ENCODE assay signal across 9 cellular contexts in the genomic region with DNA sequence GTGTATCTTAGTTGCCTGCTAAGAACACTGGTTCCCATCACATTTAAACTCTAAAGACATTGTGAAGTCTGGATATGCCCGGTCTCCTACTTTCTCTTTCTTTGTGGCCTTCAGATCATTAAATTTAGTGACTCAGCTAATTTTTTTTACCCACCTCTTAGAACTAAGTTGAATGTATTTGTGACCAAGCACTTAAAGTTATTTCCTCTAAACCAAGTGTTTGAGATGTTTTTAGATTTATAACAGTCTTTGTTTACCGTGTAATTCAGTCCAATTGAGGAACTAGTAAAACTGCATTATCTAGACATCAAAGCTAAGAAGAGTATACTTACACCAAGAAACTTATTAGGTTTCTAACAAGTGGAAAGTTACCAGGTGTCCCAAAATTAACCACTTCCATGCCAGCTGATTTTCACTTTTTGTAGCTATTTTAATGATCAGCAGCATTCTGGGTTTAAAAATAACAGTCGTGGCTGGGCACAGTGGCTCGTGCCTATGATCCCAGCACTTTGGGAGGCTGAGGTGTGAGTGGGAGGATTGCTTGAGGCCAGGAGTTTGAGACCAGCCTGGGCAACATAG. TPM values are rescaled to one million over a fixed set of nuclear protein-coding genes. Genes with fewer than 3 reads are reported as not detected.
A peak's percentile ranks its signal among the peaks of the same experiment; 100 is the strongest.
DNase-seq lines count a peak whose midpoint lies in the region; ATAC-seq, FAIRE-seq and TF ChIP-seq lines count a peak whose summit lies in the region.
"Had no signal": no experiment of that assay in that cellular context is flagged by ENCODE, and none has a peak within 500 bp of the region (broad histone marks: within the 10 kb centered on the region; RNA-seq: fewer than 3 reads in every experiment).

No MANE protein-coding gene starts in this region.

- intact Hi-C loops in HepG2 (cut with micrococcal nuclease; ENCODE audit: unreplicated experiment) = no loop called here
- intact Hi-C loops in aorta (cut with DNase I) = no loop called here
- intact Hi-C loops in colonic mucosa (cut with DNase I) = no loop called here

- no peak for TF ChIP-seq POLR2A in A549 (IDR thresholded peaks at IDR 0.05; ENCODE audit: low read length)
- no peak for TF ChIP-seq POLR2A in HepG2 (IDR thresholded peaks at IDR 0.05; ENCODE audit: insufficient read depth in 1 of 2, low read depth in 2 of 2, low read length in 2 of 2)

- ATAC-seq in A549 = peak in 1 of 2 experiments; percentile 37; a peak in 3 of 6 replicates
- no peak for ATAC-seq in GM23338
- no peak for ATAC-seq in WTC11
- no peak for ATAC-seq in HepG2
- ATAC-seq in aorta (ENCODE audit: low FRiP score) = no peak

- FAIRE-seq in A549 (lab: Jason Lieb, UNC) = no peak
- FAIRE-seq in HepG2 (lab: Jason Lieb, UNC) = no peak

- H3K9me2 ChIP-seq in GM23338 (ENCODE audit: insufficient read depth) = no peaks in the 10 kb centered on the region

- TF ChIP-seq RAD21 in A549 (conservative IDR thresholded peaks at IDR 0.05 in 1 of 2, IDR thresholded peaks at IDR 0.05 in 1 of 2) = no peak
- no peak for TF ChIP-seq RAD21 in HepG2 (CRISPR knock-in tag; IDR thresholded peaks at IDR 0.05)

- POLR2A ChIA-PET in A549 (lab: Yijun Ruan, JAX) (interaction anchor here (0.6 to 1.5 kb wide), 2 partner anchors 11 to 54 kb away, joined by 3 read pairs; no protein-coding TSS in a partner anchor), WTC11 (lab: Charles Lee) (no interaction called here), HepG2 (lab: Yijun Ruan, JAX) (no interaction called here)

- peaks cover 22% of the 10 kb centered on the region for H3K4me1 Mint-ChIP-seq in GM23338
- peaks cover 27% of the 10 kb centered on the region for H3K4me1 Mint-ChIP-seq in WTC11

- H3K9ac ChIP-seq in HepG2 (ENCODE audit: insufficient read depth, low read depth, low read length) = no peak overlapping the region
- no peak overlapping the region for H3K9ac ChIP-seq in colonic mucosa (ENCODE audit: low read depth in 2 of 2, low read length in 2 of 2)

- H3K36me3 ChIP-seq in GM23338 (ENCODE audit: insufficient read depth) (no peaks in the 10 kb centered on the region), HepG2 (replicated peaks in 1 of 2; ENCODE audit: control insufficient read depth in 1 of 2, insufficient read depth in 2 of 2, low read length in 2 of 2) (peaks cover 4 to 7% of the 10 kb centered on the region in 2 experiments; a peak in 3 of 5 replicates), aorta (ENCODE audit: control insufficient read depth in 1 of 2, insufficient read depth in 2 of 2, low read length in 1 of 2) (peaks cover 0 to 2% of the 10 kb centered on the region in 2 donors), colonic mucosa (no peaks in the 10 kb centered on the region)

- H3K4me1 ChIP-seq in A549 (peaks cover 66% of the 10 kb centered on the region), GM23338 (ENCODE audit: insufficient read depth) (peaks cover 29% of the 10 kb centered on the region), HepG2 (ENCODE audit: insufficient read depth, low read length) (peaks cover 59% of the 10 kb centered on the region), aorta (ENCODE audit: control insufficient read depth in 1 of 2, insufficient read depth in 2 of 2, low read length in 2 of 2) (peaks cover 0 to 3% of the 10 kb centered on the region in 2 donors), colonic mucosa (peaks cover 10% of the 10 kb centered on the region)

- no TSS peak for BruUV-seq in HepG2 (replicated peaks; lab: Mats Ljungman, UMichigan)

- CTCF ChIA-PET in A549 (lab: Yijun Ruan, JAX) = interaction anchor here (1.0 to 4.7 kb wide), 9 partner anchors 10 to 156 kb away, joined by 3 to 29 read pairs (median 4); no protein-coding TSS in a partner anchor
- CTCF ChIA-PET in WTC11 (lab: Charles Lee) = interaction anchor here (1.3 kb wide), 1 partner anchor 99 kb away, joined by 5 read pairs; no protein-coding TSS in a partner anchor
- CTCF ChIA-PET in HepG2 (lab: Yijun Ruan, JAX; ENCODE audit: low intra/inter-chr PET ratio, low total read pairs) = no interaction called here

- no peaks in the 10 kb centered on the region for H3K27me3 ChIP-seq in GM23338 (ENCODE audit: insufficient read depth)
- no peaks in the 10 kb centered on the region for H3K27me3 ChIP-seq in HepG2 (ENCODE audit: control insufficient read depth in 1 of 2, insufficient read depth in 2 of 2, low read length in 2 of 2)
- no peaks in the 10 kb centered on the region for H3K27me3 ChIP-seq in aorta (ENCODE audit: control insufficient read depth in 1 of 2, insufficient read depth in 2 of 2, low read length in 1 of 2)
- H3K27me3 ChIP-seq in colonic mucosa = no peaks in the 10 kb centered on the region

- H3K36me3 Mint-ChIP-seq in GM23338 (ENCODE audit: low read depth) = peaks cover 12% of the 10 kb centered on the region
- peaks cover 12% of the 10 kb centered on the region for H3K36me3 Mint-ChIP-seq in WTC11

- peaks cover 94% of the 10 kb centered on the region for H3K79me2 ChIP-seq in GM23338 (replicated peaks; ENCODE audit: insufficient read depth)
- peaks cover 85% of the 10 kb centered on the region for H3K79me2 ChIP-seq in HepG2 (ENCODE audit: insufficient read depth, low read length)

- H3K27ac ChIP-seq in A549 = peak overlapping the region; percentile 62 to 76
- no peak overlapping the region for H3K27ac ChIP-seq in GM23338 (ENCODE audit: low read depth)
- peak overlapping the region; percentile 20 for H3K27ac ChIP-seq in HepG2 (ENCODE audit: extremely low read length, insufficient read depth, low read length)
- no peak overlapping the region for H3K27ac ChIP-seq in aorta (ENCODE audit: low read depth in 1 of 2, low read length in 2 of 2)
- H3K27ac ChIP-seq in colonic mucosa = no peak overlapping the region

- DNase-seq in A549 (ENCODE audit: low read depth in 1 of 2, low spot score in 1 of 2) (peak; percentile 38 to 50), GM23338 (ENCODE audit: low spot score) (no peak), WTC11 (ENCODE audit: low spot score) (no peak), HepG2 (ENCODE audit: low spot score) (no peak), NCI-H1105 (lab: John Stamatoyannopoulos, UW) (no peak), aorta (no peak), cerebellar cortex (ENCODE audit: low spot score) (no peak), colonic mucosa (no peak)
- DNase-seq: GDM1 had no signal

- in situ Hi-C loops in HepG2 (cut with HindIII; ENCODE audit: extremely low pct_ligation_motif_present, low pct_unique_long_range_greater_than_20kb) = no loop called here

- H3F3A ChIP-seq in GM23338 (replicated peaks; ENCODE audit: low read depth) = 0 out of 2 replicates have a peak, but pooled peaks cover under 1% of the 10 kb centered on the region

- H3K9me3 ChIP-seq in A549 (no peaks in the 10 kb centered on the region), HepG2 (ENCODE audit: low read length) (no peaks in the 10 kb centered on the region), aorta (ENCODE audit: control insufficient read depth, low read length) (no peaks in the 10 kb centered on the region), colonic mucosa (no peaks in the 10 kb centered on the region)

- peak overlapping the region; percentile 85 for H3K4me2 ChIP-seq in A549
- H3K4me2 ChIP-seq in GM23338 = no peak overlapping the region
- H3K4me2 ChIP-seq in HepG2 (ENCODE audit: low read depth, low read length) = no peak overlapping the region

- TF ChIP-seq EP300 in A549 (IDR thresholded peaks at IDR 0.05) (no peak), HepG2 (IDR thresholded peaks at IDR 0.05; ENCODE audit: low read depth in 2 of 2, low read length in 2 of 2) (no peak), HepG2 (CRISPR knock-in tag; IDR thresholded peaks at IDR 0.05; ENCODE audit: borderline replicate concordance) (no peak)

- H3K4me3 ChIP-seq in A549 (peak overlapping the region; percentile 10; the same call in 2 of the 3 replicates), GM23338 (no peak overlapping the region), HepG2 (replicated peaks in 1 of 3; ENCODE audit: insufficient read depth in 1 of 3, low read depth in 2 of 3, low read length in 3 of 3) (no peak overlapping the region), aorta (ENCODE audit: low read length in 2 of 2) (no peak overlapping the region), colonic mucosa (no peak overlapping the region)

- H3K9me3 Mint-ChIP-seq in GM23338 (no peaks in the 10 kb centered on the region), WTC11 (peaks cover 4% of the 10 kb centered on the region; the same call in 1 of the 2 replicates)

- peaks cover 24% of the 10 kb centered on the region for H4K20me1 ChIP-seq in GM23338 (replicated peaks; ENCODE audit: insufficient read depth)
- peaks cover 28% of the 10 kb centered on the region; the same call in 1 of the 2 replicates for H4K20me1 ChIP-seq in HepG2 (ENCODE audit: insufficient read depth, low read length)

- H3K4me3 Mint-ChIP-seq in GM23338 (no peak overlapping the region), WTC11 (no peak overlapping the region)

- H2AFZ ChIP-seq in GM23338 (no peak overlapping the region), HepG2 (ENCODE audit: low read length) (no peak overlapping the region)

- H3K27ac Mint-ChIP-seq in GM23338 (peak overlapping the region; percentile 81), WTC11 (peak overlapping the region; percentile 57; the same call in 1 of the 2 replicates)

- TF ChIP-seq CTCF in A549 (IDR thresholded peaks at IDR 0.05) (no peak), GM23338 (conservative IDR thresholded peaks at IDR 0.05; ENCODE audit: low read depth in 2 of 2) (no peak), WTC11 (IDR thresholded peaks at IDR 0.05) (no peak), HepG2 (CRISPR knock-in tag; IDR thresholded peaks at IDR 0.05) (no peak), colonic mucosa (IDR thresholded peaks at IDR 0.05) (no peak)

- H3K27me3 Mint-ChIP-seq in GM23338 (ENCODE audit: insufficient read depth, low read depth, poor library complexity) (peaks cover 9% of the 10 kb centered on the region), WTC11 (ENCODE audit: low read depth) (no peaks in the 10 kb centered on the region)

- WGBS in A549 (ENCODE audit: missing lambda C conversion rate) = 49% methylated on average over 4 of the region's 4 CpGs
- WGBS in HepG2 (ENCODE audit: low lambda C conversion rate) = 88% methylated on average over 4 of the region's 4 CpGs
- WGBS in aorta, 2 donors = 21 to 23% methylated on average over 4 of the region's 4 CpGs

RNA-seq across cellular contexts. Expression of a gene that starts 53.1 kb away (rescaled TPM):
- polyA plus RNA-seq in A549 (2011; rRNA removed) = 48.5 and 51.9 TPM in 2 replicates
- 17.2 and 22.8 TPM in 2 replicates for polyA plus RNA-seq in A549 (2012; cell fraction: cytosol; rRNA removed)
- 31.2 and 34.0 TPM in 2 replicates for polyA plus RNA-seq in A549 (2012; cell fraction: nucleus; rRNA removed)
- polyA plus RNA-seq in A549 (2017; fragmentation: RNase III; extraction: RNeasy Plus Mini Kit Qiagen cat#74134 plus additional on column Dnase treatment) = 33.2 to 33.7 TPM (median 33.3 TPM) in 3 replicates
- polyA minus RNA-seq in A549 (2011; rRNA and poly(A)+ RNA removed) = 67.2 and 74.8 TPM in 2 replicates
- total RNA-seq in GM23338 (2014; rRNA removed; shearing (Covaris generic)) = 49.4 and 57.7 TPM in 2 replicates
- polyA plus RNA-seq in GM23338 (2016; fragmentation: Nextera tagmentation; extraction: Ambion mirVana) = 13.6 and 14.4 TPM in 2 replicates
- 47.2 to 56.3 TPM (median 47.3 TPM) in 3 replicates for total RNA-seq in WTC11 (2021)
- 30.1 and 39.9 TPM in 2 replicates for total RNA-seq in HepG2 (2016; rRNA removed; fragmentation: Illumina TruSeq; extraction: Trizol)
- total RNA-seq in HepG2 (2016; cell fraction: cytosol; rRNA removed; fragmentation: Illumina TruSeq; extraction: Trizol; ENCODE audit: low read depth) = 7.4 and 8.7 TPM in 2 replicates
- total RNA-seq in HepG2 (2016; cell fraction: insoluble cytoplasmic fraction; rRNA removed; fragmentation: Illumina TruSeq; extraction: Trizol) = 30.9 and 34.3 TPM in 2 replicates
- 22.3 and 27.4 TPM in 2 replicates for total RNA-seq in HepG2 (2016; cell fraction: membrane; rRNA removed; fragmentation: Illumina TruSeq; extraction: Trizol)
- 30.0 and 36.8 TPM in 2 replicates for total RNA-seq in HepG2 (2016; cell fraction: nucleus; rRNA removed; fragmentation: Illumina TruSeq; extraction: Trizol)
- polyA plus RNA-seq in HepG2 (2011; rRNA removed) = 28.3 and 30.2 TPM in 2 replicates
- 19.6 and 22.6 TPM in 2 replicates for polyA plus RNA-seq in HepG2 (2011; cell fraction: cytosol; rRNA removed)
- 21.7 and 24.1 TPM in 2 replicates for polyA plus RNA-seq in HepG2 (2011; cell fraction: nucleus; rRNA removed)
- 33.6 and 34.8 TPM in 2 replicates for polyA plus RNA-seq in HepG2 (2012)
- polyA plus RNA-seq in HepG2 (2016; cell fraction: cytosol; fragmentation: Illumina TruSeq; extraction: Trizol; ENCODE audit: low read depth) = 1.4 and 1.7 TPM in 2 replicates
- polyA plus RNA-seq in HepG2 (2016; cell fraction: insoluble cytoplasmic fraction; fragmentation: Illumina TruSeq; extraction: Trizol; ENCODE audit: low read depth) = 17.7 and 24.1 TPM in 2 replicates
- 3.9 and 5.5 TPM in 2 replicates for polyA plus RNA-seq in HepG2 (2016; cell fraction: membrane; fragmentation: Illumina TruSeq; extraction: Trizol; ENCODE audit: low read depth)
- polyA plus RNA-seq in HepG2 (2016; cell fraction: nucleus; fragmentation: Illumina TruSeq; extraction: Trizol; ENCODE audit: insufficient read depth, low read depth) = 28.8 and 32.3 TPM in 2 replicates
- 33.9 and 80.3 TPM in 2 replicates for polyA minus RNA-seq in HepG2 (2011; rRNA and poly(A)+ RNA removed; ENCODE audit: low replicate concordance)
- polyA minus RNA-seq in HepG2 (2011; cell fraction: cytosol; rRNA and poly(A)+ RNA removed) = 28.8 and 37.8 TPM in 2 replicates
- polyA minus RNA-seq in HepG2 (2011; cell fraction: nucleus; rRNA and poly(A)+ RNA removed) = 41.6 and 55.4 TPM in 2 replicates
- total RNA-seq in aorta = 10 to 100 TPM; 60.6 to 64.4 TPM
- 10 to 100 TPM; 11.0 to 15.7 TPM for polyA plus RNA-seq in aorta
- 10 to 100 TPM; 45.1 to 61.3 TPM for total RNA-seq in colonic mucosa

Comparison
In these comparisons a context has a peak if more than half of its experiments do, and no peak if none do; other contexts are left out.
1. DNase-seq: peak in A549 (2 of 2); none in GM23338 (single experiment), WTC11 (single experiment), HepG2 (single experiment), NCI-H1105 (single experiment), aorta (0 of 2), cerebellar cortex (single experiment) and colonic mucosa (single experiment).
2. H3K27ac ChIP-seq: peak in A549 (2 of 2) and HepG2 (single experiment); none in GM23338 (single experiment), aorta (0 of 2) and colonic mucosa (single experiment).